1 cellular context compared by ENCODE assay signal in the genomic region with DNA sequence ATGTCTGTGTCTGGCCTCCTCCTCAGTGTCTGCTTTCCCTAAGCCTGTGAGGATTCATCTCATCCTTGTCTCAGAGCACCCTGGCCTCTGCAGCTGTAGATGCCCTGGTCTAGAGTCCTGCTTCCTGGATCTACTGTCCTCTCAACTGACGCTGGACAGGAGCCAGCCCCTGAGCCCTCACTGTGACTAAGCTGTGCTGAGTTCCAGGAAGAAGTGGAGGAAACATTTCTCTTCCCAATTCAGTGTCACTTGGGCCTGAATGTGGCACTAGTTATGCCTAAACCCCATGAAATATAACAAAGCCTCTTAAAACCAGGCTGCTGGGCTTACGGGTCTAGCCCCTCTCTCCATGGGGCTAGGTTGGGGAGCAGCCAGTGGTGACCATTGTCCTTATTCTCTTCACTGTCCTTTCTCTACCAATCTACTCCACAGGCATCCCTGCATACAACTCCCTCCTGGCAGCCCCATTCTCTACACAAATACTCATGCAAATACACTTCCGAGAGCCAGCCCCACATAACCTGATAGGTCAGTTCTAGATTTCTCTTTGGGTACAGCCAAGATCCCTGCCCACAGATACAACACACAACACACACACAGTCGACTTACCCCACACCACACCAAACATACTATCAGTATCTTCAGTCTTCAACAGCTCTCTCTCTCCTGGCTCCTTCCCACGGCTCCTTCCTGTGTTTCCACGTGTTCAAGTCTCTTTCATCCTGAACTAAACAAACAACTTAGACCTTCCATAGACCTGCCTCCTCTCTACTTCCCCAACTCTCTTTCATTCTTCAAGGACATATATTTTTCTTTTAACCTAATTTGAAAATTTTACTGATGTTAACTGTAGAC.
A peak's percentile ranks its signal among the peaks of the same experiment; 100 is the strongest.
TF ChIP-seq lines count a peak whose summit lies in the region.

No MANE protein-coding gene starts in this region.

TF ChIP-seq in K562, 482 proteins besides CTCF, POLR2A, EP300 and RAD21 (continued from another document and continues in another):
- TF ChIP-seq, protein P1, sequence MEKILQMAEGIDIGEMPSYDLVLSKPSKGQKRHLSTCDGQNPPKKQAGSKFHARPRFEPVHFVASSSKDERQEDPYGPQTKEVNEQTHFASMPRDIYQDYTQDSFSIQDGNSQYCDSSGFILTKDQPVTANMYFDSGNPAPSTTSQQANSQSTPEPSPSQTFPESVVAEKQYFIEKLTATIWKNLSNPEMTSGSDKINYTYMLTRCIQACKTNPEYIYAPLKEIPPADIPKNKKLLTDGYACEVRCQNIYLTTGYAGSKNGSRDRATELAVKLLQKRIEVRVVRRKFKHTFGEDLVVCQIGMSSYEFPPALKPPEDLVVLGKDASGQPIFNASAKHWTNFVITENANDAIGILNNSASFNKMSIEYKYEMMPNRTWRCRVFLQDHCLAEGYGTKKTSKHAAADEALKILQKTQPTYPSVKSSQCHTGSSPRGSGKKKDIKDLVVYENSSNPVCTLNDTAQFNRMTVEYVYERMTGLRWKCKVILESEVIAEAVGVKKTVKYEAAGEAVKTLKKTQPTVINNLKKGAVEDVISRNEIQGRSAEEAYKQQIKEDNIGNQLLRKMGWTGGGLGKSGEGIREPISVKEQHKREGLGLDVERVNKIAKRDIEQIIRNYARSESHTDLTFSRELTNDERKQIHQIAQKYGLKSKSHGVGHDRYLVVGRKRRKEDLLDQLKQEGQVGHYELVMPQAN (IDR thresholded peaks at IDR 0.05; ENCODE audit: borderline replicate concordance), result 0 out of 2 replicates have a peak, but pooled peaks have one; percentile 35
- TF ChIP-seq HMGN3 (IDR thresholded peaks at IDR 0.05; ENCODE audit: borderline replicate concordance, extremely low read depth, insufficient read length, low read depth, low read length) (no peak), NR4A1 (CRISPR knock-in tag; IDR thresholded peaks at IDR 0.05) (no peak), NR4A1 (tag; IDR thresholded peaks at IDR 0.05) (0 out of 2 replicates have a peak, but pooled peaks have one; percentile 51), FOS (IDR thresholded peaks at IDR 0.05; ENCODE audit: extremely low read depth, insufficient read length) (no peak), MECOM (CRISPR knock-in tag; IDR thresholded peaks at IDR 0.05) (0 out of 2 replicates have a peak, but pooled peaks have one; percentile 56), CREM (IDR thresholded peaks at IDR 0.05; ENCODE audit: low read depth) (no peak), ARID2 (IDR thresholded peaks at IDR 0.05) (no peak), MIER1 (IDR thresholded peaks at IDR 0.05; ENCODE audit: low read depth) (peak; percentile 44; the same call in 1 of the 2 replicates), KLF10 (CRISPR knock-in tag; IDR thresholded peaks at IDR 0.05) (no peak), HEY1 (CRISPR knock-in tag; IDR thresholded peaks at IDR 0.05; ENCODE audit: borderline replicate concordance) (no peak), ZNF507 (tag; conservative IDR thresholded peaks at IDR 0.05) (no peak), MAFF (IDR thresholded peaks at IDR 0.05; ENCODE audit: low read length) (no peak), CBFA2T3 (IDR thresholded peaks at IDR 0.05) (peak; percentile 38; the same call in 1 of the 2 replicates), CHD2 (IDR thresholded peaks at IDR 0.05; ENCODE audit: low read depth, low read length) (no peak), WHSC1 (IDR thresholded peaks at IDR 0.05; ENCODE audit: low read length) (no peak), MCM3 (IDR thresholded peaks at IDR 0.05) (no peak), SETDB1 (IDR thresholded peaks at IDR 0.05; ENCODE audit: low read length) (no peak)
- TF ChIP-seq, protein P2, sequence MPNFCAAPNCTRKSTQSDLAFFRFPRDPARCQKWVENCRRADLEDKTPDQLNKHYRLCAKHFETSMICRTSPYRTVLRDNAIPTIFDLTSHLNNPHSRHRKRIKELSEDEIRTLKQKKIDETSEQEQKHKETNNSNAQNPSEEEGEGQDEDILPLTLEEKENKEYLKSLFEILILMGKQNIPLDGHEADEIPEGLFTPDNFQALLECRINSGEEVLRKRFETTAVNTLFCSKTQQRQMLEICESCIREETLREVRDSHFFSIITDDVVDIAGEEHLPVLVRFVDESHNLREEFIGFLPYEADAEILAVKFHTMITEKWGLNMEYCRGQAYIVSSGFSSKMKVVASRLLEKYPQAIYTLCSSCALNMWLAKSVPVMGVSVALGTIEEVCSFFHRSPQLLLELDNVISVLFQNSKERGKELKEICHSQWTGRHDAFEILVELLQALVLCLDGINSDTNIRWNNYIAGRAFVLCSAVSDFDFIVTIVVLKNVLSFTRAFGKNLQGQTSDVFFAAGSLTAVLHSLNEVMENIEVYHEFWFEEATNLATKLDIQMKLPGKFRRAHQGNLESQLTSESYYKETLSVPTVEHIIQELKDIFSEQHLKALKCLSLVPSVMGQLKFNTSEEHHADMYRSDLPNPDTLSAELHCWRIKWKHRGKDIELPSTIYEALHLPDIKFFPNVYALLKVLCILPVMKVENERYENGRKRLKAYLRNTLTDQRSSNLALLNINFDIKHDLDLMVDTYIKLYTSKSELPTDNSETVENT (CRISPR knock-in tag; IDR thresholded peaks at IDR 0.05), result no peak
- TF ChIP-seq, protein P3, sequence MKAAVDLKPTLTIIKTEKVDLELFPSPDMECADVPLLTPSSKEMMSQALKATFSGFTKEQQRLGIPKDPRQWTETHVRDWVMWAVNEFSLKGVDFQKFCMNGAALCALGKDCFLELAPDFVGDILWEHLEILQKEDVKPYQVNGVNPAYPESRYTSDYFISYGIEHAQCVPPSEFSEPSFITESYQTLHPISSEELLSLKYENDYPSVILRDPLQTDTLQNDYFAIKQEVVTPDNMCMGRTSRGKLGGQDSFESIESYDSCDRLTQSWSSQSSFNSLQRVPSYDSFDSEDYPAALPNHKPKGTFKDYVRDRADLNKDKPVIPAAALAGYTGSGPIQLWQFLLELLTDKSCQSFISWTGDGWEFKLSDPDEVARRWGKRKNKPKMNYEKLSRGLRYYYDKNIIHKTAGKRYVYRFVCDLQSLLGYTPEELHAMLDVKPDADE (conservative IDR thresholded peaks at IDR 0.05; ENCODE audit: control insufficient read depth, low read depth, low read length), result no peak
- TF ChIP-seq, protein P4, sequence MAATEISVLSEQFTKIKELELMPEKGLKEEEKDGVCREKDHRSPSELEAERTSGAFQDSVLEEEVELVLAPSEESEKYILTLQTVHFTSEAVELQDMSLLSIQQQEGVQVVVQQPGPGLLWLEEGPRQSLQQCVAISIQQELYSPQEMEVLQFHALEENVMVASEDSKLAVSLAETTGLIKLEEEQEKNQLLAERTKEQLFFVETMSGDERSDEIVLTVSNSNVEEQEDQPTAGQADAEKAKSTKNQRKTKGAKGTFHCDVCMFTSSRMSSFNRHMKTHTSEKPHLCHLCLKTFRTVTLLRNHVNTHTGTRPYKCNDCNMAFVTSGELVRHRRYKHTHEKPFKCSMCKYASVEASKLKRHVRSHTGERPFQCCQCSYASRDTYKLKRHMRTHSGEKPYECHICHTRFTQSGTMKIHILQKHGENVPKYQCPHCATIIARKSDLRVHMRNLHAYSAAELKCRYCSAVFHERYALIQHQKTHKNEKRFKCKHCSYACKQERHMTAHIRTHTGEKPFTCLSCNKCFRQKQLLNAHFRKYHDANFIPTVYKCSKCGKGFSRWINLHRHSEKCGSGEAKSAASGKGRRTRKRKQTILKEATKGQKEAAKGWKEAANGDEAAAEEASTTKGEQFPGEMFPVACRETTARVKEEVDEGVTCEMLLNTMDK (IDR thresholded peaks at IDR 0.05; ENCODE audit: borderline replicate concordance, insufficient read depth, low read depth, low read length, poor library complexity, severe bottlenecking), result no peak
- TF ChIP-seq, protein P5, sequence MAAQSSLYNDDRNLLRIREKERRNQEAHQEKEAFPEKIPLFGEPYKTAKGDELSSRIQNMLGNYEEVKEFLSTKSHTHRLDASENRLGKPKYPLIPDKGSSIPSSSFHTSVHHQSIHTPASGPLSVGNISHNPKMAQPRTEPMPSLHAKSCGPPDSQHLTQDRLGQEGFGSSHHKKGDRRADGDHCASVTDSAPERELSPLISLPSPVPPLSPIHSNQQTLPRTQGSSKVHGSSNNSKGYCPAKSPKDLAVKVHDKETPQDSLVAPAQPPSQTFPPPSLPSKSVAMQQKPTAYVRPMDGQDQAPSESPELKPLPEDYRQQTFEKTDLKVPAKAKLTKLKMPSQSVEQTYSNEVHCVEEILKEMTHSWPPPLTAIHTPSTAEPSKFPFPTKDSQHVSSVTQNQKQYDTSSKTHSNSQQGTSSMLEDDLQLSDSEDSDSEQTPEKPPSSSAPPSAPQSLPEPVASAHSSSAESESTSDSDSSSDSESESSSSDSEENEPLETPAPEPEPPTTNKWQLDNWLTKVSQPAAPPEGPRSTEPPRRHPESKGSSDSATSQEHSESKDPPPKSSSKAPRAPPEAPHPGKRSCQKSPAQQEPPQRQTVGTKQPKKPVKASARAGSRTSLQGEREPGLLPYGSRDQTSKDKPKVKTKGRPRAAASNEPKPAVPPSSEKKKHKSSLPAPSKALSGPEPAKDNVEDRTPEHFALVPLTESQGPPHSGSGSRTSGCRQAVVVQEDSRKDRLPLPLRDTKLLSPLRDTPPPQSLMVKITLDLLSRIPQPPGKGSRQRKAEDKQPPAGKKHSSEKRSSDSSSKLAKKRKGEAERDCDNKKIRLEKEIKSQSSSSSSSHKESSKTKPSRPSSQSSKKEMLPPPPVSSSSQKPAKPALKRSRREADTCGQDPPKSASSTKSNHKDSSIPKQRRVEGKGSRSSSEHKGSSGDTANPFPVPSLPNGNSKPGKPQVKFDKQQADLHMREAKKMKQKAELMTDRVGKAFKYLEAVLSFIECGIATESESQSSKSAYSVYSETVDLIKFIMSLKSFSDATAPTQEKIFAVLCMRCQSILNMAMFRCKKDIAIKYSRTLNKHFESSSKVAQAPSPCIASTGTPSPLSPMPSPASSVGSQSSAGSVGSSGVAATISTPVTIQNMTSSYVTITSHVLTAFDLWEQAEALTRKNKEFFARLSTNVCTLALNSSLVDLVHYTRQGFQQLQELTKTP (IDR thresholded peaks at IDR 0.05; ENCODE audit: low read depth in 1 of 2, partially characterized antibody in 2 of 2), result no peak
- TF ChIP-seq, protein P6, sequence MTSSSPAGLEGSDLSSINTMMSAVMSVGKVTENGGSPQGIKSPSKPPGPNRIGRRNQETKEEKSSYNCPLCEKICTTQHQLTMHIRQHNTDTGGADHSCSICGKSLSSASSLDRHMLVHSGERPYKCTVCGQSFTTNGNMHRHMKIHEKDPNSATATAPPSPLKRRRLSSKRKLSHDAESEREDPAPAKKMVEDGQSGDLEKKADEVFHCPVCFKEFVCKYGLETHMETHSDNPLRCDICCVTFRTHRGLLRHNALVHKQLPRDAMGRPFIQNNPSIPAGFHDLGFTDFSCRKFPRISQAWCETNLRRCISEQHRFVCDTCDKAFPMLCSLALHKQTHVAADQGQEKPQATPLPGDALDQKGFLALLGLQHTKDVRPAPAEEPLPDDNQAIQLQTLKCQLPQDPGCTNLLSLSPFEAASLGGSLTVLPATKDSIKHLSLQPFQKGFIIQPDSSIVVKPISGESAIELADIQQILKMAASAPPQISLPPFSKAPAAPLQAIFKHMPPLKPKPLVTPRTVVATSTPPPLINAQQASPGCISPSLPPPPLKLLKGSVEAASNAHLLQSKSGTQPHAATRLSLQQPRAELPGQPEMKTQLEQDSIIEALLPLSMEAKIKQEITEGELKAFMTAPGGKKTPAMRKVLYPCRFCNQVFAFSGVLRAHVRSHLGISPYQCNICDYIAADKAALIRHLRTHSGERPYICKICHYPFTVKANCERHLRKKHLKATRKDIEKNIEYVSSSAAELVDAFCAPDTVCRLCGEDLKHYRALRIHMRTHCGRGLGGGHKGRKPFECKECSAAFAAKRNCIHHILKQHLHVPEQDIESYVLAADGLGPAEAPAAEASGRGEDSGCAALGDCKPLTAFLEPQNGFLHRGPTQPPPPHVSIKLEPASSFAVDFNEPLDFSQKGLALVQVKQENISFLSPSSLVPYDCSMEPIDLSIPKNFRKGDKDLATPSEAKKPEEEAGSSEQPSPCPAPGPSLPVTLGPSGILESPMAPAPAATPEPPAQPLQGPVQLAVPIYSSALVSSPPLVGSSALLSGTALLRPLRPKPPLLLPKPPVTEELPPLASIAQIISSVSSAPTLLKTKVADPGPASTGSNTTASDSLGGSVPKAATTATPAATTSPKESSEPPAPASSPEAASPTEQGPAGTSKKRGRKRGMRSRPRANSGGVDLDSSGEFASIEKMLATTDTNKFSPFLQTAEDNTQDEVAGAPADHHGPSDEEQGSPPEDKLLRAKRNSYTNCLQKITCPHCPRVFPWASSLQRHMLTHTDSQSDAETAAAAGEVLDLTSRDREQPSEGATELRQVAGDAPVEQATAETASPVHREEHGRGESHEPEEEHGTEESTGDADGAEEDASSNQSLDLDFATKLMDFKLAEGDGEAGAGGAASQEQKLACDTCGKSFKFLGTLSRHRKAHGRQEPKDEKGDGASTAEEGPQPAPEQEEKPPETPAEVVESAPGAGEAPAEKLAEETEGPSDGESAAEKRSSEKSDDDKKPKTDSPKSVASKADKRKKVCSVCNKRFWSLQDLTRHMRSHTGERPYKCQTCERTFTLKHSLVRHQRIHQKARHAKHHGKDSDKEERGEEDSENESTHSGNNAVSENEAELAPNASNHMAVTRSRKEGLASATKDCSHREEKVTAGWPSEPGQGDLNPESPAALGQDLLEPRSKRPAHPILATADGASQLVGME (CRISPR knock-in tag; IDR thresholded peaks at IDR 0.05), result no peak
- TF ChIP-seq, protein P7, sequence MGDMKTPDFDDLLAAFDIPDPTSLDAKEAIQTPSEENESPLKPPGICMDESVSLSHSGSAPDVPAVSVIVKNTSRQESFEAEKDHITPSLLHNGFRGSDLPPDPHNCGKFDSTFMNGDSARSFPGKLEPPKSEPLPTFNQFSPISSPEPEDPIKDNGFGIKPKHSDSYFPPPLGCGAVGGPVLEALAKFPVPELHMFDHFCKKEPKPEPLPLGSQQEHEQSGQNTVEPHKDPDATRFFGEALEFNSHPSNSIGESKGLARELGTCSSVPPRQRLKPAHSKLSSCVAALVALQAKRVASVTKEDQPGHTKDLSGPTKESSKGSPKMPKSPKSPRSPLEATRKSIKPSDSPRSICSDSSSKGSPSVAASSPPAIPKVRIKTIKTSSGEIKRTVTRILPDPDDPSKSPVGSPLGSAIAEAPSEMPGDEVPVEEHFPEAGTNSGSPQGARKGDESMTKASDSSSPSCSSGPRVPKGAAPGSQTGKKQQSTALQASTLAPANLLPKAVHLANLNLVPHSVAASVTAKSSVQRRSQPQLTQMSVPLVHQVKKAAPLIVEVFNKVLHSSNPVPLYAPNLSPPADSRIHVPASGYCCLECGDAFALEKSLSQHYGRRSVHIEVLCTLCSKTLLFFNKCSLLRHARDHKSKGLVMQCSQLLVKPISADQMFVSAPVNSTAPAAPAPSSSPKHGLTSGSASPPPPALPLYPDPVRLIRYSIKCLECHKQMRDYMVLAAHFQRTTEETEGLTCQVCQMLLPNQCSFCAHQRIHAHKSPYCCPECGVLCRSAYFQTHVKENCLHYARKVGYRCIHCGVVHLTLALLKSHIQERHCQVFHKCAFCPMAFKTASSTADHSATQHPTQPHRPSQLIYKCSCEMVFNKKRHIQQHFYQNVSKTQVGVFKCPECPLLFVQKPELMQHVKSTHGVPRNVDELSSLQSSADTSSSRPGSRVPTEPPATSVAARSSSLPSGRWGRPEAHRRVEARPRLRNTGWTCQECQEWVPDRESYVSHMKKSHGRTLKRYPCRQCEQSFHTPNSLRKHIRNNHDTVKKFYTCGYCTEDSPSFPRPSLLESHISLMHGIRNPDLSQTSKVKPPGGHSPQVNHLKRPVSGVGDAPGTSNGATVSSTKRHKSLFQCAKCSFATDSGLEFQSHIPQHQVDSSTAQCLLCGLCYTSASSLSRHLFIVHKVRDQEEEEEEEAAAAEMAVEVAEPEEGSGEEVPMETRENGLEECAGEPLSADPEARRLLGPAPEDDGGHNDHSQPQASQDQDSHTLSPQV (IDR thresholded peaks at IDR 0.05), result peak; percentile 90
- TF ChIP-seq, protein P8, sequence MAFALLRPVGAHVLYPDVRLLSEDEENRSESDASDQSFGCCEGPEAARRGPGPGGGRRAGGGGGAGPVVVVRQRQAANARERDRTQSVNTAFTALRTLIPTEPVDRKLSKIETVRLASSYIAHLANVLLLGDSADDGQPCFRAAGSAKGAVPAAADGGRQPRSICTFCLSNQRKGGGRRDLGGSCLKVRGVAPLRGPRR (CRISPR knock-in tag; IDR thresholded peaks at IDR 0.05), result no peak
